19 cellular contexts compared by ENCODE assay signal in the genomic region with DNA sequence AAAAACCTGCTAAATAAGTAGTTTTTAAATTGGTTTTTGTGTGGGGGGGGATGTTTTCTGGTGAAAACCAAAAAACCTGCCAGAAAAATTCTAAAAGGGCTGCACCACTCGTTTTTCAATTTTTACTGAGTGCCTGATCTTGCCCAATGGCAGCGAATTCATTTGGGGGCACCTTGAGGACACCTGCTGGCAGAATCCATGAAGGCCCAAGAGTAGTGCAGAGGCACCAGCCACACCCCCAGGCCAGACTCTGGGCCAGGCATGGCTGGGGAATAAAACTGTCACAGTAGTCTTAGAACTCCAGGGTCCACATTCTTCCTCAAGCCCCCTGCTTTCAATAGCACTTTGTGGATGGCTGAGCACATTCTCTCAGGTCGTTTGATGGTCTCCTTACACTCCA. TPM values are rescaled to one million over a fixed set of nuclear protein-coding genes. Genes with fewer than 3 reads are reported as not detected.
DNase-seq lines count a peak whose midpoint lies in the region; ATAC-seq, FAIRE-seq and TF ChIP-seq lines count a peak whose summit lies in the region.
"Had no signal": no experiment of that assay in that cellular context is flagged by ENCODE, and none has a peak within 500 bp of the region (broad histone marks: within the 10 kb centered on the region; RNA-seq: fewer than 3 reads in every experiment).

No MANE protein-coding gene starts in this region.

- no peaks in the 10 kb centered on the region for H3K9me1 ChIP-seq in keratinocyte (ENCODE audit: control insufficient read depth, extremely low read depth, insufficient read depth, low read length)

- no peak overlapping the region for H3K4me3 ChIP-seq in SK-N-SH (ENCODE audit: low read depth in 2 of 2, low read length in 1 of 2)
- H3K4me3 ChIP-seq in keratinocyte (ENCODE audit: control insufficient read depth in 2 of 3, extremely low read depth in 1 of 3, insufficient read depth in 2 of 3, low read depth in 1 of 3, low read length in 3 of 3), result no peak overlapping the region
- H3K4me3 ChIP-seq: pancreas, skin epidermis, transverse colon had no signal

- TF ChIP-seq RAD21 in SK-N-SH (IDR thresholded peaks at IDR 0.05; ENCODE audit: low read length), result peak; percentile 54

- DNase-seq in SK-N-SH (no peak), HT-29 (ENCODE audit: low spot score) (peak; percentile 29), RPMI8226 (peak; percentile 68), keratinocyte (ENCODE audit: low read depth, low spot score) (no peak), substantia nigra (lab: John Stamatoyannopoulos, UW) (no peak)
- DNase-seq in effector memory CD8-positive, alpha-beta T cell, result no peak
- DNase-seq: activated CD4-positive, alpha-beta T cell treated with anti-CD3 and anti-CD28 coated beads, Interleukin-2, amount 50 U/mL, for 1 hour; foreskin fibroblast; KG1; left ventricle myocardium superior; NCI-H2029 treated with DMSO at 0.1 percent for 48 hours; NCI-H69; pancreas; transverse colon had no signal

- H3K4me2 ChIP-seq in SK-N-SH (no peak overlapping the region), keratinocyte (ENCODE audit: control insufficient read depth, extremely low read depth, insufficient read depth, low read depth, low read length) (no peak overlapping the region)

- no peaks in the 10 kb centered on the region for H3K79me2 ChIP-seq in SK-N-SH (ENCODE audit: insufficient read depth)
- no peaks in the 10 kb centered on the region for H3K79me2 ChIP-seq in keratinocyte (ENCODE audit: control insufficient read depth, insufficient read depth, low read length)

- no peaks in the 10 kb centered on the region for H3K36me3 ChIP-seq in SK-N-SH (replicated peaks in 1 of 2; ENCODE audit: control insufficient read depth in 1 of 2, insufficient read depth in 2 of 2, low read length in 1 of 2)
- no peaks in the 10 kb centered on the region for H3K36me3 ChIP-seq in keratinocyte (ENCODE audit: control insufficient read depth in 2 of 2, extremely low read depth in 1 of 2, insufficient read depth in 2 of 2, low read length in 2 of 2)
- H3K36me3 ChIP-seq: pancreas, transverse colon had no signal

- no peak overlapping the region for H3K27ac ChIP-seq in SK-N-SH (ENCODE audit: low read depth in 2 of 2, low read length in 1 of 2)
- H3K27ac ChIP-seq in keratinocyte (ENCODE audit: control insufficient read depth, insufficient read depth, low read length), result no peak overlapping the region
- no peak overlapping the region for H3K27ac ChIP-seq in substantia nigra (ENCODE audit: low read depth, low read length, poor library complexity, severe bottlenecking)
- H3K27ac ChIP-seq: pancreas, skin epidermis, transverse colon had no signal

- no peak overlapping the region for H2AFZ ChIP-seq in SK-N-SH (ENCODE audit: low read depth)
- H2AFZ ChIP-seq in keratinocyte (ENCODE audit: control insufficient read depth, low read length), result no peak overlapping the region

- TF ChIP-seq EP300 in SK-N-SH (IDR thresholded peaks at IDR 0.05; ENCODE audit: borderline replicate concordance in 1 of 2, low read depth in 1 of 2, low read length in 1 of 2), result no peak

- no peak overlapping the region for H3K4me3 Mint-ChIP-seq in effector memory CD8-positive, alpha-beta T cell
- H3K4me3 Mint-ChIP-seq: activated T-cell treated with anti-CD3 and anti-CD28 coated beads, Interleukin-2, amount 50 U/mL, for 72 hours; T-helper 2 cell treated with Interferon-gamma antibody and Interleukin-4, amounts not matched to agents 5 μg/mL and 100 μg/mL, for 36 hours had no signal

- CTCF ChIA-PET in SK-N-SH (lab: Yijun Ruan, JAX), result interaction anchor here (2.7 kb wide), 1 partner anchor 203 kb away, joined by 11 read pairs; no protein-coding TSS in a partner anchor

- H3K27me3 ChIP-seq in SK-N-SH (ENCODE audit: insufficient read depth) (no peaks in the 10 kb centered on the region), keratinocyte (ENCODE audit: control insufficient read depth, extremely low read depth, insufficient read depth, low read length) (peaks cover 57% of the 10 kb centered on the region)
- H3K27me3 ChIP-seq: pancreas had no signal

- no peaks in the 10 kb centered on the region for H4K20me1 ChIP-seq in SK-N-SH (ENCODE audit: insufficient read depth)
- no peaks in the 10 kb centered on the region for H4K20me1 ChIP-seq in keratinocyte (ENCODE audit: control insufficient read depth, extremely low read depth, insufficient read depth, low read length)

- TF ChIP-seq CTCF in SK-N-SH (IDR thresholded peaks at IDR 0.05), result peak; percentile 19; the same call in 1 of the 2 replicates
- peak in 2 of 3 experiments; percentile 8 to 18 for TF ChIP-seq CTCF in keratinocyte (optimal IDR thresholded peaks at IDR 0.05 in 1 of 3, IDR thresholded peaks at IDR 0.05 in 1 of 3, conservative IDR thresholded peaks at IDR 0.05 in 1 of 3; ENCODE audit: extremely low read depth in 1 of 3, insufficient read depth in 2 of 3, low read length in 3 of 3)

- H3K9me3 ChIP-seq in SK-N-SH, result no peaks in the 10 kb centered on the region
- no peaks in the 10 kb centered on the region for H3K9me3 ChIP-seq in keratinocyte (ENCODE audit: control insufficient read depth, low read depth, low read length)
- H3K9me3 ChIP-seq: pancreas, transverse colon had no signal

- ATAC-seq in SK-N-SH treated with all-trans-retinoic acid at 6 μM for 48 hours (no peak), GM18858 (IDR thresholded peaks at IDR 0.05; ENCODE audit: unreplicated experiment) (no peak)
- ATAC-seq in effector memory CD8-positive, alpha-beta T cell (replicated peaks), result no peak
- ATAC-seq: activated T-cell treated with anti-CD3 and anti-CD28 coated beads, Interleukin-2, amount 50 U/mL, for 72 hours; left ventricle myocardium superior; pancreas had no signal

- H3K4me1 Mint-ChIP-seq in effector memory CD8-positive, alpha-beta T cell (ENCODE audit: low read depth in 2 of 2), result no peaks in the 10 kb centered on the region

- H3K9me2 ChIP-seq in SK-N-SH, result no peaks in the 10 kb centered on the region

- H3K9me3 Mint-ChIP-seq in effector memory CD8-positive, alpha-beta T cell, result no peaks in the 10 kb centered on the region
- H3K9me3 Mint-ChIP-seq: activated T-cell treated with anti-CD3 and anti-CD28 coated beads, Interleukin-2, amount 50 U/mL, for 72 hours; T-helper 2 cell treated with Interferon-gamma antibody and Interleukin-4, amounts not matched to agents 5 μg/mL and 100 μg/mL, for 36 hours had no signal

- peaks cover 15 to 58% of the 10 kb centered on the region in 2 experiments; a peak in 1 of 4 replicates for H3K4me1 ChIP-seq in SK-N-SH (ENCODE audit: control insufficient read depth in 1 of 2, insufficient read depth in 2 of 2, low read depth in 1 of 2, low read length in 1 of 2)
- H3K4me1 ChIP-seq in keratinocyte (ENCODE audit: control insufficient read depth, extremely low read depth, insufficient read depth, low read length), result no peaks in the 10 kb centered on the region

- no peak for FAIRE-seq in keratinocyte (lab: Jason Lieb, UNC)
- FAIRE-seq: pancreas had no signal

- H3K9ac ChIP-seq in SK-N-SH, result no peak overlapping the region
- no peak overlapping the region for H3K9ac ChIP-seq in keratinocyte (ENCODE audit: control insufficient read depth, extremely low read depth, insufficient read depth, low read length)

- H3K27ac Mint-ChIP-seq in effector memory CD8-positive, alpha-beta T cell, result no peak overlapping the region
- H3K27ac Mint-ChIP-seq: activated T-cell treated with anti-CD3 and anti-CD28 coated beads, Interleukin-2, amount 50 U/mL, for 72 hours; T-helper 2 cell treated with Interferon-gamma antibody and Interleukin-4, amounts not matched to agents 5 μg/mL and 100 μg/mL, for 36 hours had no signal

- POLR2A ChIA-PET in SK-N-SH (lab: Yijun Ruan, JAX), result no interaction called here

- peaks cover 29 to 95% of the 10 kb centered on the region in 2 donors for H3K27me3 Mint-ChIP-seq in effector memory CD8-positive, alpha-beta T cell

- no peaks in the 10 kb centered on the region for H3K36me3 Mint-ChIP-seq in effector memory CD8-positive, alpha-beta T cell (ENCODE audit: insufficient read depth)

- WGBS in SK-N-SH (ENCODE audit: low lambda C conversion rate), result 40% methylated on average over 3 of the region's 3 CpGs

- peaks cover 4% of the 10 kb centered on the region for H3F3A ChIP-seq in SK-N-SH (replicated peaks; ENCODE audit: insufficient read depth)

- dilution Hi-C loops in keratinocyte (cut with MboI; ENCODE audit: extremely low pct_ligation_motif_present, low sequenced_read_pairs), result no loop called here

TF ChIP-seq in SK-N-SH, 30 proteins besides CTCF, POLR2A, EP300 and RAD21:
- TF ChIP-seq SMC3 (IDR thresholded peaks at IDR 0.05; ENCODE audit: low read depth, low read length) (peak; percentile 27; the same call in 1 of the 2 replicates), RFX5 (IDR thresholded peaks at IDR 0.05; ENCODE audit: low read length) (no peak)

RNA-seq across cellular contexts. Expression of gene GLIS1, which starts 50.3 kb away (rescaled TPM):
- polyA plus RNA-seq in SK-N-SH (2012; rRNA removed) (0.05 and 0.13 TPM in 2 replicates), keratinocyte (not detected in 3 replicates)
- 0.06 and 0.09 TPM in 2 replicates for polyA plus RNA-seq in SK-N-SH (2012; cell fraction: cytosol; rRNA removed)
- polyA plus RNA-seq in SK-N-SH (2012; cell fraction: nucleus; rRNA removed), result 0.15 and 0.25 TPM in 2 replicates
- not detected in 2 replicates for total RNA-seq in HT-29 (2014; rRNA removed; shearing (Covaris generic))
- polyA plus RNA-seq in keratinocyte (2011; ENCODE audit: low read depth), result 0.27 TPM
- polyA plus RNA-seq in keratinocyte (2011; cell fraction: cytosol; rRNA removed), result not detected in 2 replicates
- not detected in 2 replicates for polyA plus RNA-seq in keratinocyte (2011; cell fraction: nucleus; rRNA removed)
- 0.14 TPM in 1 of 2 replicates, not detected in the other for polyA plus RNA-seq in keratinocyte (2012; ENCODE audit: low replicate concordance)
- polyA minus RNA-seq in keratinocyte, result not detected in 3 replicates
- not detected for polyA minus RNA-seq in keratinocyte (2011; cell fraction: cytosol; rRNA and poly(A)+ RNA removed)
- polyA minus RNA-seq in keratinocyte (2011; cell fraction: nucleus; rRNA and poly(A)+ RNA removed), result not detected in 2 replicates
- total RNA-seq: activated T-cell treated with anti-CD3 and anti-CD28 coated beads, Interleukin-2, amount 50 U/mL, for 72 hours; left ventricle myocardium superior had no signal

Comparison
In these comparisons a context has a peak if more than half of its experiments do, and no peak if none do; other contexts are left out.
1. DNase-seq: peak in HT-29 (single experiment) and RPMI8226 (single experiment); none in SK-N-SH (single experiment), keratinocyte (single experiment), substantia nigra (0 of 49) and effector memory CD8-positive, alpha-beta T cell (0 of 3).